18 cellular contexts compared by ENCODE assay signal in the genomic region with DNA sequence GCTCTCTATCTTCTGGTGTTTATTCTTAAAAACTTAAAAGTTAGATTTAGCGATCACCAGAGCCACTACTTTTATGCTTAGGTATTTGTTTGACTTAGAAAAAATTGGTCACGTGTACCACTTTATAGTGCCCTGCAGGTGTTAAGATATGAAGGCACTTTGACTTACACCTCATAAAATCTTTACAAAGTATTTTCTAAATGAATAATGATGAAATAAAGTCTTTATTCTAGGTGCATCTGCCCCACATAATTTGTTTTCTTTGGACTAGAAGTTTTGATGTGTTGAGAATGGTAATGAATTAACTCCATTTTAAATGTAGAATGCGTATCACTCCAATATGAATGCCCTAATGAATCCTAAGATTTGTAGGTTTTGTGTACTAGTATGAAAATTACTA. TPM values are rescaled to one million over a fixed set of nuclear protein-coding genes. Genes with fewer than 3 reads are reported as not detected.
DNase-seq lines count a peak whose midpoint lies in the region; ATAC-seq, FAIRE-seq and TF ChIP-seq lines count a peak whose summit lies in the region.
"Had no signal": no experiment of that assay in that cellular context is flagged by ENCODE, and none has a peak within 500 bp of the region (broad histone marks: within the 10 kb centered on the region; RNA-seq: fewer than 3 reads in every experiment).

No MANE protein-coding gene starts in this region.

- FAIRE-seq in A549 (lab: Jason Lieb, UNC) (no peak), kidney (lab: Jason Lieb, UNC) (no peak)

- WGBS in A549 (ENCODE audit: missing lambda C conversion rate), result 75% methylated on average over 3 of the region's 3 CpGs

- intact Hi-C loops in kidney (cut with DNase I), result no loop called here

- H3K27ac Mint-ChIP-seq in T-helper 17 cell, result peak overlapping the region; percentile 77
- H3K27ac Mint-ChIP-seq: stimulated activated memory B cell treated with anti-CD40 and anti-IgM and Interleukin-4, amounts not matched to agents 10 μg/mL and 1 μg/mL and 100 μg/mL, for 72 hours had no signal

- H3K9ac ChIP-seq in DND-41 (ENCODE audit: low read depth, low read length) (peak overlapping the region; percentile 96; the same call in 1 of the 2 replicates), kidney (ENCODE audit: low read length in 2 of 2) (no peak overlapping the region)
- H3K9ac ChIP-seq: parathyroid adenoma had no signal

- H3K36me3 ChIP-seq in DND-41 (ENCODE audit: insufficient read depth, low read length) (peaks cover 11% of the 10 kb centered on the region), kidney (ENCODE audit: control insufficient read depth in 1 of 2, insufficient read depth in 2 of 2, low read length in 2 of 2) (no peaks in the 10 kb centered on the region)
- H3K36me3 ChIP-seq: esophagus muscularis mucosa, WERI-Rb-1 had no signal

- H2AFZ ChIP-seq in DND-41 (ENCODE audit: low read depth, low read length), result no peak overlapping the region
- H2AFZ ChIP-seq: parathyroid adenoma had no signal

- POLR2A ChIA-PET in A549 (lab: Yijun Ruan, JAX), result no interaction called here

- H3K79me2 ChIP-seq in DND-41 (ENCODE audit: insufficient read depth, low read length), result peaks cover 77% of the 10 kb centered on the region

- H3K4me1 ChIP-seq in A549 (peaks cover 30% of the 10 kb centered on the region; the same call in 2 of the 3 replicates), DND-41 (ENCODE audit: insufficient read depth, low read length) (peaks cover 71% of the 10 kb centered on the region), kidney (ENCODE audit: control insufficient read depth in 1 of 2, insufficient read depth in 1 of 2, low read depth in 1 of 2, low read length in 2 of 2) (no peaks in the 10 kb centered on the region)

- no peak for TF ChIP-seq RAD21 in A549 (conservative IDR thresholded peaks at IDR 0.05 in 1 of 2, IDR thresholded peaks at IDR 0.05 in 1 of 2)

- H3K4me3 ChIP-seq in A549 (no peak overlapping the region), DND-41 (ENCODE audit: low read depth in 1 of 2, low read length in 2 of 2) (peak overlapping the region in 1 of 2 experiments; percentile 87; a peak in 1 of 4 replicates), kidney (ENCODE audit: low read length in 2 of 2) (peak overlapping the region; percentile 24 to 76)
- H3K4me3 ChIP-seq: esophagus muscularis mucosa, SJSA1 had no signal

- TF ChIP-seq CTCF in A549 (IDR thresholded peaks at IDR 0.05) (no peak), DND-41 (IDR thresholded peaks at IDR 0.05; ENCODE audit: borderline replicate concordance, extremely low read depth, low read length, poor library complexity, severe bottlenecking) (no peak), kidney (IDR thresholded peaks at IDR 0.05; ENCODE audit: borderline replicate concordance, extremely low read depth, insufficient read depth) (no peak)

- no peak for ATAC-seq in A549
- no peak for ATAC-seq in DND-41 (ENCODE audit: insufficient read depth, low read depth)
- ATAC-seq in T-helper 17 cell, result no peak
- ATAC-seq in HG02610 (IDR thresholded peaks at IDR 0.05; ENCODE audit: unreplicated experiment), result no peak
- ATAC-seq: stimulated activated memory B cell treated with anti-CD40 and anti-IgM and Interleukin-4, amounts not matched to agents 10 μg/mL and 1 μg/mL and 100 μg/mL, for 72 hours had no signal

- H3K36me3 Mint-ChIP-seq in T-helper 17 cell (ENCODE audit: low read depth), result no peaks in the 10 kb centered on the region
- H3K36me3 Mint-ChIP-seq: IgD-negative memory B cell; stimulated activated memory B cell treated with anti-CD40 and anti-IgM and Interleukin-4, amounts not matched to agents 10 μg/mL and 1 μg/mL and 100 μg/mL, for 72 hours had no signal

- peaks cover 24% of the 10 kb centered on the region for H3K4me1 Mint-ChIP-seq in T-helper 17 cell

- no peaks in the 10 kb centered on the region for H3K27me3 ChIP-seq in DND-41 (ENCODE audit: insufficient read depth, low read length, poor library complexity)
- H3K27me3 ChIP-seq: esophagus muscularis mucosa, SJSA1 had no signal

- CTCF ChIA-PET in A549 (lab: Yijun Ruan, JAX), result no interaction called here

- H3K4me2 ChIP-seq in A549 (peak overlapping the region; percentile 97; the same call in 2 of the 3 replicates), DND-41 (ENCODE audit: insufficient read depth, low read length) (peak overlapping the region; percentile 81)

- peak overlapping the region; percentile 33 for H3K4me3 Mint-ChIP-seq in T-helper 17 cell
- H3K4me3 Mint-ChIP-seq: stimulated activated memory B cell treated with anti-CD40 and anti-IgM and Interleukin-4, amounts not matched to agents 10 μg/mL and 1 μg/mL and 100 μg/mL, for 72 hours had no signal

- H3K27ac ChIP-seq in A549, result no peak overlapping the region
- no peak overlapping the region for H3K27ac ChIP-seq in DND-41 (ENCODE audit: low read length)
- H3K27ac ChIP-seq in kidney (ENCODE audit: low read depth in 2 of 2, low read length in 2 of 2), result no peak overlapping the region
- H3K27ac ChIP-seq: esophagus muscularis mucosa, parathyroid adenoma, SJSA1, WERI-Rb-1 had no signal

- no peaks in the 10 kb centered on the region for H3K9me3 ChIP-seq in A549
- no peaks in the 10 kb centered on the region for H3K9me3 ChIP-seq in DND-41 (ENCODE audit: insufficient read depth, low read length, severe bottlenecking)
- no peaks in the 10 kb centered on the region for H3K9me3 ChIP-seq in T-helper 17 cell (ENCODE audit: control insufficient read depth, low read length, poor library complexity, severe bottlenecking)
- no peaks in the 10 kb centered on the region for H3K9me3 ChIP-seq in kidney (ENCODE audit: control insufficient read depth in 1 of 2, low read length in 2 of 2)
- H3K9me3 ChIP-seq: esophagus muscularis mucosa, SJSA1 had no signal

- no peak for DNase-seq in A549 (ENCODE audit: low read depth in 1 of 2, low spot score in 1 of 2)
- no peak for DNase-seq in DND-41
- no peak for DNase-seq in T-helper 17 cell
- no peak for DNase-seq in kidney
- no peak for DNase-seq in NCI-H2227 (lab: John Stamatoyannopoulos, UW; ENCODE audit: unreplicated experiment)
- DNase-seq in NCI-H1694 treated with DMSO at 0.1 percent for 48 hours (lab: John Stamatoyannopoulos, UW), result no peak
- no peak for DNase-seq in stimulated activated naive CD4-positive, alpha-beta T cell (lab: John Stamatoyannopoulos, UW)
- DNase-seq: C1 segment of cervical spinal cord; GF-D8; NCI-H187; stimulated activated CD4-positive, alpha-beta T cell treated with anti-CD3 and anti-CD28 coated beads, Interleukin-2, amount 100 ng/mL, for 24 hours; WERI-Rb-1 had no signal

- no peak for TF ChIP-seq POLR2A in A549 (IDR thresholded peaks at IDR 0.05; ENCODE audit: low read length)

- peaks cover 51% of the 10 kb centered on the region for H4K20me1 ChIP-seq in DND-41 (ENCODE audit: insufficient read depth, low read length)

- no peaks in the 10 kb centered on the region for H3K27me3 Mint-ChIP-seq in T-helper 17 cell
- H3K27me3 Mint-ChIP-seq: IgD-negative memory B cell; stimulated activated memory B cell treated with anti-CD40 and anti-IgM and Interleukin-4, amounts not matched to agents 10 μg/mL and 1 μg/mL and 100 μg/mL, for 72 hours had no signal

- TF ChIP-seq EP300 in A549 (IDR thresholded peaks at IDR 0.05), result no peak

TF ChIP-seq in A549, 52 proteins besides CTCF, POLR2A, EP300 and RAD21:
- TF ChIP-seq ZFP36 (IDR thresholded peaks at IDR 0.05; ENCODE audit: borderline replicate concordance, partially characterized antibody) (no peak), RARB (CRISPR knock-in tag; IDR thresholded peaks at IDR 0.05) (no peak), PHF8 (IDR thresholded peaks at IDR 0.05; ENCODE audit: borderline replicate concordance, low read depth) (no peak), FOXS1 (CRISPR knock-in tag; IDR thresholded peaks at IDR 0.05) (no peak), HEYL (CRISPR knock-in tag; IDR thresholded peaks at IDR 0.05) (no peak), TP53 (CRISPR knock-in tag; IDR thresholded peaks at IDR 0.05) (no peak), MYC (IDR thresholded peaks at IDR 0.05; ENCODE audit: borderline replicate concordance, low read length) (no peak), CHD2 (IDR thresholded peaks at IDR 0.05; ENCODE audit: low read length, partially characterized antibody) (no peak), HOXB5 (CRISPR knock-in tag; IDR thresholded peaks at IDR 0.05) (no peak), HOXB13 (CRISPR knock-in tag; IDR thresholded peaks at IDR 0.05; ENCODE audit: low read depth) (no peak)
- TF ChIP-seq, protein P1, sequence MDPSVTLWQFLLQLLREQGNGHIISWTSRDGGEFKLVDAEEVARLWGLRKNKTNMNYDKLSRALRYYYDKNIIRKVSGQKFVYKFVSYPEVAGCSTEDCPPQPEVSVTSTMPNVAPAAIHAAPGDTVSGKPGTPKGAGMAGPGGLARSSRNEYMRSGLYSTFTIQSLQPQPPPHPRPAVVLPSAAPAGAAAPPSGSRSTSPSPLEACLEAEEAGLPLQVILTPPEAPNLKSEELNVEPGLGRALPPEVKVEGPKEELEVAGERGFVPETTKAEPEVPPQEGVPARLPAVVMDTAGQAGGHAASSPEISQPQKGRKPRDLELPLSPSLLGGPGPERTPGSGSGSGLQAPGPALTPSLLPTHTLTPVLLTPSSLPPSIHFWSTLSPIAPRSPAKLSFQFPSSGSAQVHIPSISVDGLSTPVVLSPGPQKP (IDR thresholded peaks at IDR 0.05; ENCODE audit: low read depth, low read length), result no peak
- TF ChIP-seq, protein P2, sequence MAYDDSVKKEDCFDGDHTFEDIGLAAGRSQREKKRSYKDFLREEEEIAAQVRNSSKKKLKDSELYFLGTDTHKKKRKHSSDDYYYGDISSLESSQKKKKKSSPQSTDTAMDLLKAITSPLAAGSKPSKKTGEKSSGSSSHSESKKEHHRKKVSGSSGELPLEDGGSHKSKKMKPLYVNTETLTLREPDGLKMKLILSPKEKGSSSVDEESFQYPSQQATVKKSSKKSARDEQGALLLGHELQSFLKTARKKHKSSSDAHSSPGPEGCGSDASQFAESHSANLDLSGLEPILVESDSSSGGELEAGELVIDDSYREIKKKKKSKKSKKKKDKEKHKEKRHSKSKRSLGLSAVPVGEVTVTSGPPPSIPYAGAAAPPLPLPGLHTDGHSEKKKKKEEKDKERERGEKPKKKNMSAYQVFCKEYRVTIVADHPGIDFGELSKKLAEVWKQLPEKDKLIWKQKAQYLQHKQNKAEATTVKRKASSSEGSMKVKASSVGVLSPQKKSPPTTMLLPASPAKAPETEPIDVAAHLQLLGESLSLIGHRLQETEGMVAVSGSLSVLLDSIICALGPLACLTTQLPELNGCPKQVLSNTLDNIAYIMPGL (CRISPR knock-in tag; IDR thresholded peaks at IDR 0.05; ENCODE audit: borderline replicate concordance), result no peak

RNA-seq across cellular contexts. Expression of a gene that starts 2.9 kb away (rescaled TPM):
- polyA plus RNA-seq in A549 (2011; rRNA removed) (38.8 and 38.9 TPM in 2 replicates), A549 (2017; fragmentation: RNase III; extraction: RNeasy Plus Mini Kit Qiagen cat#74134 plus additional on column Dnase treatment) (31.0 to 36.0 TPM (median 32.6 TPM) in 3 replicates), kidney (ENCODE audit: insufficient read depth, low read depth, low replicate concordance) (23.1 TPM)
- 11.1 and 13.7 TPM in 2 replicates for polyA plus RNA-seq in A549 (2012; cell fraction: cytosol; rRNA removed)
- 7.8 and 14.1 TPM in 2 replicates for polyA plus RNA-seq in A549 (2012; cell fraction: nucleus; rRNA removed)
- polyA minus RNA-seq in A549 (2011; rRNA and poly(A)+ RNA removed), result 13.7 and 13.8 TPM in 2 replicates
- total RNA-seq in T-helper 17 cell (10 to 100 TPM; 75.2 to 83.1 TPM), kidney (69.0 TPM)
